12 cellular contexts compared by ENCODE assay signal in the genomic region with DNA sequence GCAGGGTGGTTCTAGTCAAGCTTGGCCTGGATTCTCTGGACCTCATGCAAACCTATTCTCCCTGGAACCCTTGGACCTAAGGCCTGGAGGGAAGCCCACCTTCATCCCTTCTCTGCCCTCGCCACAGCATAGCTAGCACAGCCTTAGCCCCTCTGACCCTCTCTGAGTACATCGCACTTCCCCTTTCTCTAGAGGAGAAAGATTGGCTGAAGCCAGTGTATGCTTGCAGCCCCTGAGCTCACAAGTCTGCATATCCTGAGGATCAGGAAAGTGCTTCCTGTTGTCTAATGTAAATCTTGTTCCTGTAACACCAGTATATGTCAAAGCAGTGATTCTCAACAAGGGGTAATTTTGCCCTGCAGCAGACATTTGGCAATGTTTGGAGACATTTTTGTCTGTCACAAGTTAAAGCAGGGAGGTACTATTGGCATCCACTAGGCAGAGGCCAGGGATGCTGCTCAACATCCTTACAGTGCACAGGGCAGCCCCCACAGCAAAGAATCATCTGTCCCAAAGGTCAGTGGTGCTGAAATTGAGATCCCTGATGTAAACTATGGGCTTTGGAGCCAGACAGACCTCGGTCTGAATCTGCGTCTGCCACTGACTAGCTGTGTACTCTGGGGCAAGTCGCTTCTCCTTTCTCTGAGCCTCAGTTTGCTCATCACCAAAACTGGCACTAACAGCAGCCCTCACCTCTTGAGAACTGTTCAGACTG. TPM values are rescaled to one million over a fixed set of nuclear protein-coding genes. Genes with fewer than 3 reads are reported as not detected.
A peak's percentile ranks its signal among the peaks of the same experiment; 100 is the strongest.
DNase-seq lines count a peak whose midpoint lies in the region; ATAC-seq, FAIRE-seq and TF ChIP-seq lines count a peak whose summit lies in the region.
"Had no signal": no experiment of that assay in that cellular context is flagged by ENCODE, and none has a peak within 500 bp of the region (broad histone marks: within the 10 kb centered on the region; RNA-seq: fewer than 3 reads in every experiment).

No MANE protein-coding gene starts in this region.

- H3K4me1 Mint-ChIP-seq in progenitor cell of endocrine pancreas (ENCODE audit: low read depth): peaks cover 48% of the 10 kb centered on the region

- no peak for TF ChIP-seq EP300 in H1 (IDR thresholded peaks at IDR 0.05; ENCODE audit: borderline replicate concordance in 1 of 2, low read depth in 2 of 2, low read length in 2 of 2)

- no peaks in the 10 kb centered on the region for H3K27me3 Mint-ChIP-seq in progenitor cell of endocrine pancreas

- H3K14ac ChIP-seq in H1 (ENCODE audit: insufficient read length): no peak overlapping the region

- DNase-seq in GM12892 (ENCODE audit: insufficient read length): no peak
- DNase-seq in NOMO-1 treated with dmso at 0.1 percent for 144 hours (lab: John Stamatoyannopoulos, UW; ENCODE audit: unreplicated experiment): peak; percentile 61
- DNase-seq in H1 (ENCODE audit: low read depth in 1 of 2, low spot score in 2 of 2): no peak
- DNase-seq in progenitor cell of endocrine pancreas (ENCODE audit: low spot score, unreplicated experiment): no peak
- no peak for DNase-seq in DMS79 treated with DMSO at 0.1 percent for 48 hours (lab: John Stamatoyannopoulos, UW)
- DNase-seq in NCI-H2196 treated with DMSO at 0.1 percent for 48 hours (lab: John Stamatoyannopoulos, UW; ENCODE audit: unreplicated experiment): no peak
- no peak for DNase-seq in amygdala (lab: John Stamatoyannopoulos, UW)
- DNase-seq: HCEC 1CT, NCI-H2081, testis had no signal

- no peak overlapping the region for H2BK12ac ChIP-seq in H1 (ENCODE audit: low read depth, low read length)

- no peaks in the 10 kb centered on the region for H3K9me3 ChIP-seq in H1 (ENCODE audit: insufficient read depth in 2 of 2, low read depth in 1 of 2, low read length in 1 of 2)
- H3K9me3 ChIP-seq: testis had no signal

- H3K23me2 ChIP-seq in H1 (ENCODE audit: low read depth, low read length): peaks cover 14% of the 10 kb centered on the region

- H3K27ac Mint-ChIP-seq in progenitor cell of endocrine pancreas: peak overlapping the region; percentile 95

- H3K56ac ChIP-seq in H1 (replicated peaks; ENCODE audit: insufficient read length, low read depth, low read length): no peak overlapping the region

- peaks cover 0 to 17% (median 6%) of the 10 kb centered on the region in 4 experiments; a peak in 3 of 7 replicates for H3K27me3 ChIP-seq in H1 (replicated peaks in 1 of 4; ENCODE audit: control insufficient read depth in 3 of 4, extremely low read depth in 1 of 4, insufficient read depth in 3 of 4, low read length in 3 of 4)
- H3K27me3 ChIP-seq: testis had no signal

- no peak overlapping the region for H3K27ac ChIP-seq in H1 (ENCODE audit: low read depth, low read length)
- H3K27ac ChIP-seq: testis had no signal

- H2BK5ac ChIP-seq in H1 (ENCODE audit: low read depth, low read length): no peak overlapping the region

- no peak overlapping the region for H4K91ac ChIP-seq in H1 (replicated peaks; ENCODE audit: insufficient read length, low read length)

- peaks cover 3 to 8% of the 10 kb centered on the region in 2 experiments for H4K20me1 ChIP-seq in H1 (replicated peaks in 1 of 2; ENCODE audit: control insufficient read depth in 1 of 2, insufficient read depth in 2 of 2, low read length in 2 of 2)

- ATAC-seq in HG03432 (IDR thresholded peaks at IDR 0.05; ENCODE audit: unreplicated experiment): no peak
- ATAC-seq: sciatic nerve had no signal

- TF ChIP-seq CTCF in H1 (IDR thresholded peaks at IDR 0.05; ENCODE audit: control extremely low read depth in 1 of 3, insufficient read depth in 1 of 3, low read depth in 1 of 3, low read length in 3 of 3) (no peak), progenitor cell of endocrine pancreas (IDR thresholded peaks at IDR 0.05; ENCODE audit: unreplicated experiment) (no peak)

- H2BK20ac ChIP-seq in H1 (ENCODE audit: low read length): no peak overlapping the region

- no peak overlapping the region for H2AFZ ChIP-seq in H1 (ENCODE audit: low read length)

- no peaks in the 10 kb centered on the region for H3K36me3 ChIP-seq in H1 (ENCODE audit: control insufficient read depth in 2 of 4, insufficient read depth in 4 of 4, low read length in 3 of 4)

- no peaks in the 10 kb centered on the region for H3K36me3 Mint-ChIP-seq in progenitor cell of endocrine pancreas (ENCODE audit: insufficient read depth)

- 0 out of 2 replicates have a peak overlapping the region, but pooled peaks have one; percentile 73 for H2BK15ac ChIP-seq in H1 (ENCODE audit: low read length)

- H2AK5ac ChIP-seq in H1 (ENCODE audit: low read depth, low read length): peak overlapping the region; percentile 45; the same call in 1 of the 2 replicates

- peak overlapping the region; percentile 78 for H3K4me3 Mint-ChIP-seq in progenitor cell of endocrine pancreas (ENCODE audit: low read depth)

- H3K9me3 Mint-ChIP-seq in progenitor cell of endocrine pancreas (ENCODE audit: low read depth): no peaks in the 10 kb centered on the region

- POLR2A ChIA-PET in H1 (lab: Charles Lee; ENCODE audit: partially characterized antibody): interaction anchor here (0.8 to 7.4 kb wide), 7 partner anchors 9 to 63 kb away, joined by 3 to 56 read pairs (median 3); no protein-coding TSS in a partner anchor

- H4K5ac ChIP-seq in H1 (ENCODE audit: insufficient read length, low read depth, low read length): no peak overlapping the region

- H3K9ac ChIP-seq in H1 (replicated peaks in 1 of 4; ENCODE audit: extremely low read depth in 1 of 4, low read depth in 3 of 4, low read length in 3 of 4): no peak overlapping the region; a peak in 1 of 7 replicates

- H3K4me1 ChIP-seq in H1 (replicated peaks in 1 of 4; ENCODE audit: control insufficient read depth in 3 of 4, insufficient read depth in 4 of 4, low read length in 3 of 4): peaks cover 3 to 33% (median 21%) of the 10 kb centered on the region in 4 experiments

- H3K4me2 ChIP-seq in H1 (ENCODE audit: insufficient read depth in 1 of 2, low read depth in 2 of 2, low read length in 2 of 2): peak overlapping the region; percentile 87 to 93; a peak in 3 of 4 replicates

- no peak overlapping the region for H2BK120ac ChIP-seq in H1 (replicated peaks; ENCODE audit: low read depth, low read length)

- H3K4ac ChIP-seq in H1 (replicated peaks; ENCODE audit: insufficient read length, low read depth, low read length): no peak overlapping the region

- WGBS in H1 (ENCODE audit: extremely low coverage in 1 of 2, insufficient coverage in 1 of 2, insufficient read length in 1 of 2, insufficient replicate concordance in 2 of 2, low coverage in 1 of 2, low lambda C conversion rate in 2 of 2, missing lambda C conversion rate in 1 of 2), 2 experiments: 91% methylated on average over 5 of the region's 5 CpGs; no CpG with 5 or more reads in 1 of the 2 experiments

- H3K23ac ChIP-seq in H1 (ENCODE audit: insufficient read length): no peak overlapping the region

- H3K4me3 ChIP-seq in H1 (ENCODE audit: extremely low read depth in 1 of 4, insufficient read depth in 2 of 4, low read depth in 3 of 4, low read length in 4 of 4): no peak overlapping the region
- H3K4me3 ChIP-seq: testis had no signal

- peaks cover 11% of the 10 kb centered on the region for H3K79me1 ChIP-seq in H1 (ENCODE audit: low read depth, low read length)

- peak; percentile 40 for FAIRE-seq in GM12892 (lab: Jason Lieb, UNC)
- FAIRE-seq in H1 (lab: Jason Lieb, UNC): no peak

- no peak overlapping the region for H4K8ac ChIP-seq in H1 (ENCODE audit: extremely low read depth, insufficient read depth, low read length)

- CTCF ChIA-PET in H1 (lab: Charles Lee; ENCODE audit: partially characterized antibody): interaction anchor here (0.6 to 4.0 kb wide), 12 partner anchors 9 to 964 kb away, joined by 3 to 30 read pairs (median 4); no protein-coding TSS in a partner anchor

- peaks cover 0 to 9% of the 10 kb centered on the region in 2 experiments; a peak in 1 of 4 replicates for H3K79me2 ChIP-seq in H1 (ENCODE audit: control insufficient read depth in 1 of 2, insufficient read depth in 2 of 2, low read length in 2 of 2)

- peak overlapping the region; percentile 62 for H3K18ac ChIP-seq in H1 (ENCODE audit: extremely low read depth, low read length)

- TF ChIP-seq RAD21 in H1 (IDR thresholded peaks at IDR 0.05 in 1 of 2, conservative IDR thresholded peaks at IDR 0.05 in 1 of 2; ENCODE audit: low read depth in 2 of 2, low read length in 2 of 2): no peak

- TF ChIP-seq POLR2A in GM12892 (IDR thresholded peaks at IDR 0.05; ENCODE audit: low read depth, low read length): no peak
- no peak for TF ChIP-seq POLR2A in H1 (IDR thresholded peaks at IDR 0.05; ENCODE audit: control extremely low read depth in 1 of 2, low read depth in 2 of 2, low read length in 2 of 2)

TF ChIP-seq in H1, 55 proteins besides CTCF, POLR2A, EP300 and RAD21 (continues in another document):
- no peak for TF ChIP-seq SP4 (IDR thresholded peaks at IDR 0.05; ENCODE audit: low read length)
- no peak for TF ChIP-seq SP2 (IDR thresholded peaks at IDR 0.05; ENCODE audit: low read length)
- TF ChIP-seq BCL11A (IDR thresholded peaks at IDR 0.05; ENCODE audit: low read depth in 2 of 2, low read length in 2 of 2): no peak

RNA-seq across cellular contexts. Expression of gene PRKCD, which starts 2.2 kb away (rescaled TPM):
- polyA plus RNA-seq in GM12892 (2012; ENCODE audit: missing spikeins): 46.9 TPM
- total RNA-seq in H1 (2021; fragmentation: NEBNext Ultra II Directional; extraction: Animal tissue kit (Norgen Biotek cat#: 25700)): 22.2 and 22.6 TPM in 2 replicates
- polyA plus RNA-seq in H1 (2011; rRNA removed): 23.9 and 27.0 TPM in 2 replicates
- 30.9 TPM for polyA plus RNA-seq in H1 (2011; cell fraction: cytosol; rRNA removed)
- polyA plus RNA-seq in H1 (2011; cell fraction: nucleus; rRNA removed): 34.6 TPM
- 18.6 to 28.0 TPM (median 26.1 TPM) in 4 replicates for polyA plus RNA-seq in H1 (2012, experiment 1 of 2)
- polyA plus RNA-seq in H1 (2012, experiment 2 of 2): 15.9 TPM
- 14.0 TPM for polyA plus RNA-seq in H1 (2013, experiment 1 of 2)
- polyA plus RNA-seq in H1 (2013, experiment 2 of 2): 14.8 TPM
- polyA minus RNA-seq in H1 (2011; rRNA and poly(A)+ RNA removed): 26.9 and 27.6 TPM in 2 replicates
- 15.3 TPM for polyA minus RNA-seq in H1 (2011; cell fraction: cytosol; rRNA and poly(A)+ RNA removed)
- polyA minus RNA-seq in H1 (2011; cell fraction: nucleus; rRNA and poly(A)+ RNA removed): 13.2 TPM
- 45.1 and 45.8 TPM in 2 replicates for total RNA-seq in progenitor cell of endocrine pancreas

RNA-seq across cellular contexts. Expression of gene RFT1, which starts 28.6 kb away (rescaled TPM):
- polyA plus RNA-seq in GM12892 (2012; ENCODE audit: missing spikeins): 20.8 TPM
- 24.4 and 27.7 TPM in 2 replicates for total RNA-seq in H1 (2021; fragmentation: NEBNext Ultra II Directional; extraction: Animal tissue kit (Norgen Biotek cat#: 25700))
- 35.1 and 42.4 TPM in 2 replicates for polyA plus RNA-seq in H1 (2011; rRNA removed)
- 27.6 TPM for polyA plus RNA-seq in H1 (2011; cell fraction: cytosol; rRNA removed)
- polyA plus RNA-seq in H1 (2011; cell fraction: nucleus; rRNA removed): 26.7 TPM
- 18.2 to 28.0 TPM (median 25.3 TPM) in 4 replicates for polyA plus RNA-seq in H1 (2012, experiment 1 of 2)
- polyA plus RNA-seq in H1 (2012, experiment 2 of 2): 24.2 TPM
- polyA plus RNA-seq in H1 (2013, experiment 1 of 2): 19.1 TPM
- polyA plus RNA-seq in H1 (2013, experiment 2 of 2): 22.3 TPM
- polyA minus RNA-seq in H1 (2011; rRNA and poly(A)+ RNA removed): 63.8 TPM in 2 replicates
- 16.7 TPM for polyA minus RNA-seq in H1 (2011; cell fraction: cytosol; rRNA and poly(A)+ RNA removed)
- polyA minus RNA-seq in H1 (2011; cell fraction: nucleus; rRNA and poly(A)+ RNA removed): 22.6 TPM
- total RNA-seq in progenitor cell of endocrine pancreas: 22.0 and 22.5 TPM in 2 replicates
